In the genomic region with DNA sequence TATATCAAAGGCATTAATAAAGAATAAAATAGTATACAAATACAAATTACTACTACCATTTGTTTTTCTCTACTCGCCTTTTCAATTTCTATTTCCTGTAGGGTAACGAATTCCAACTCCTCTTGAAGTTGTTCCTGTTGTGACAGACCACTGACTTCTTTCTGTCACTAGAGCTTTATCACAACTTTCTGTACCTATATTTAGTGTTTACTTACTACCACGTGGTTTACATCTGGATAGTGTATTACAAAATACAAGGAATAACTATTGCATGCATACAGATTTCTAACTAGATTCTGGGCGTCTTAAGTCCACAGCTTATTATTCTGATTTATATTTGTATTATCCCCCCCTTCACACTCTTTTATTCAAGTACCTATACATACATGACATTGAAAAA, we compare ENCODE assay signal across 19 cellular contexts.
"Had no signal": no experiment of that assay in that cellular context is flagged by ENCODE, and none has a peak within 500 bp of the region (broad histone marks: within the 10 kb centered on the region; RNA-seq: fewer than 3 reads in every experiment).

No MANE protein-coding gene starts in this region.

- H3K27me3 ChIP-seq: SJCRH30 had no signal

- DNase-seq: Kasumi-1, KG1, MM.1S, NCI-H1092 treated with DMSO at 0.1 percent for 48 hours, NCI-H1436, NCI-H187, NCI-H2029, NCI-H2081 treated with DMSO at 0.1 percent for 48 hours, NCI-H2171, NCI-H226, NCI-H446, NCI-H510A, NCI-H524 treated with DMSO at 0.1 percent for 48 hours, NCI-H69, NCI-H774, RPMI8226, SHP77 treated with DMSO at 0.1 percent for 48 hours, SJCRH30 had no signal

- H3K9me3 ChIP-seq: SJCRH30 had no signal

- H3K27ac ChIP-seq: SJCRH30, SK-N-MC had no signal

- H3K4me3 ChIP-seq: SJCRH30, SK-N-MC had no signal

- H3K4me1 ChIP-seq: SJCRH30 had no signal
